In the genomic region with DNA sequence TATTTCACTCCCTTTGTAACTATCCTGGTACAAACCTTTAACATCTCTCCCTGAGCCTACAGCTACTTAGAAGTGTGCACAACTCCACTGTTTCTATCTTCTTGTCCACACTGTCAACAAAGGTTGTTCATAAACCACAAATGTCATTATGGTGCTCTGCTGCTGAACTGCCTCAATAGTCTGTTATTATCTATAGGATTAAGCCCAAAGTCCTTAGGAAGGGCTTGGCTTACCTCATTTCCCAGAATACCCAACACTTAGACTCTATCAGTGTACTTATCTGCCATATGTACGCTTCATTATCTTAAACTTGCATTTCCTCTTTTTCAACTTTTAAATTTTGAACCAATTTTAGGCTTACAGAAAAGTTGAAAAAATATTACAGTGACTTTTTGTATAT, we compare ENCODE assay signal across 1 cellular context.
TF ChIP-seq lines count a peak whose summit lies in the region.

No MANE protein-coding gene starts in this region.

TF ChIP-seq in K562, 482 proteins besides CTCF, POLR2A, EP300 and RAD21 (continued from another document and continues in another):
- TF ChIP-seq, protein P1, sequence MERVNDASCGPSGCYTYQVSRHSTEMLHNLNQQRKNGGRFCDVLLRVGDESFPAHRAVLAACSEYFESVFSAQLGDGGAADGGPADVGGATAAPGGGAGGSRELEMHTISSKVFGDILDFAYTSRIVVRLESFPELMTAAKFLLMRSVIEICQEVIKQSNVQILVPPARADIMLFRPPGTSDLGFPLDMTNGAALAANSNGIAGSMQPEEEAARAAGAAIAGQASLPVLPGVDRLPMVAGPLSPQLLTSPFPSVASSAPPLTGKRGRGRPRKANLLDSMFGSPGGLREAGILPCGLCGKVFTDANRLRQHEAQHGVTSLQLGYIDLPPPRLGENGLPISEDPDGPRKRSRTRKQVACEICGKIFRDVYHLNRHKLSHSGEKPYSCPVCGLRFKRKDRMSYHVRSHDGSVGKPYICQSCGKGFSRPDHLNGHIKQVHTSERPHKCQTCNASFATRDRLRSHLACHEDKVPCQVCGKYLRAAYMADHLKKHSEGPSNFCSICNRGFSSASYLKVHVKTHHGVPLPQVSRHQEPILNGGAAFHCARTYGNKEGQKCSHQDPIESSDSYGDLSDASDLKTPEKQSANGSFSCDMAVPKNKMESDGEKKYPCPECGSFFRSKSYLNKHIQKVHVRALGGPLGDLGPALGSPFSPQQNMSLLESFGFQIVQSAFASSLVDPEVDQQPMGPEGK (CRISPR knock-in tag; IDR thresholded peaks at IDR 0.05; ENCODE audit: borderline replicate concordance), result no peak
- no peak for TF ChIP-seq ZBTB7A (IDR thresholded peaks at IDR 0.05; ENCODE audit: borderline replicate concordance, control insufficient read depth, low read depth, low read length)
- TF ChIP-seq, protein P2, sequence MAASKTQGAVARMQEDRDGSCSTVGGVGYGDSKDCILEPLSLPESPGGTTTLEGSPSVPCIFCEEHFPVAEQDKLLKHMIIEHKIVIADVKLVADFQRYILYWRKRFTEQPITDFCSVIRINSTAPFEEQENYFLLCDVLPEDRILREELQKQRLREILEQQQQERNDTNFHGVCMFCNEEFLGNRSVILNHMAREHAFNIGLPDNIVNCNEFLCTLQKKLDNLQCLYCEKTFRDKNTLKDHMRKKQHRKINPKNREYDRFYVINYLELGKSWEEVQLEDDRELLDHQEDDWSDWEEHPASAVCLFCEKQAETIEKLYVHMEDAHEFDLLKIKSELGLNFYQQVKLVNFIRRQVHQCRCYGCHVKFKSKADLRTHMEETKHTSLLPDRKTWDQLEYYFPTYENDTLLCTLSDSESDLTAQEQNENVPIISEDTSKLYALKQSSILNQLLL (CRISPR knock-in tag; IDR thresholded peaks at IDR 0.05; ENCODE audit: borderline replicate concordance), result no peak
- TF ChIP-seq CBX2 (IDR thresholded peaks at IDR 0.05; ENCODE audit: insufficient read depth, low read length, poor library complexity, severe bottlenecking), result no peak
- no peak for TF ChIP-seq CAMTA2 (CRISPR knock-in tag; conservative IDR thresholded peaks at IDR 0.05)
- no peak for TF ChIP-seq PHB (CRISPR knock-in tag; IDR thresholded peaks at IDR 0.05)
- TF ChIP-seq EHMT2 (IDR thresholded peaks at IDR 0.05), result peak; percentile 73
- TF ChIP-seq C11orf30 (IDR thresholded peaks at IDR 0.05; ENCODE audit: low read depth), result no peak
- no peak for TF ChIP-seq ETS2 (tag; IDR thresholded peaks at IDR 0.05; ENCODE audit: borderline replicate concordance, poor library complexity, severe bottlenecking)
- no peak for TF ChIP-seq NKRF (IDR thresholded peaks at IDR 0.05; ENCODE audit: borderline replicate concordance)
- no peak for TF ChIP-seq NR0B1 (IDR thresholded peaks at IDR 0.05; ENCODE audit: partially characterized antibody)
- TF ChIP-seq TAF9B (IDR thresholded peaks at IDR 0.05; ENCODE audit: partially characterized antibody), result peak; percentile 40
- no peak for TF ChIP-seq SMAD2 (IDR thresholded peaks at IDR 0.05; ENCODE audit: low read depth, low read length)
- TF ChIP-seq KAT7 (CRISPR knock-in tag; IDR thresholded peaks at IDR 0.05; ENCODE audit: borderline replicate concordance), result no peak
- peak; percentile 96 for TF ChIP-seq DPF2 (IDR thresholded peaks at IDR 0.05)
- no peak for TF ChIP-seq MYC (IDR thresholded peaks at IDR 0.05; ENCODE audit: low read depth, low read length)
- no peak for TF ChIP-seq MYC (CRISPR knock-in tag; IDR thresholded peaks at IDR 0.05; ENCODE audit: borderline replicate concordance, low read depth)
- no peak for TF ChIP-seq HCFC1 (IDR thresholded peaks at IDR 0.05; ENCODE audit: low read depth, low read length)
- no peak for TF ChIP-seq WHSC1 (IDR thresholded peaks at IDR 0.05; ENCODE audit: low read length)
- no peak for TF ChIP-seq BRD4 (IDR thresholded peaks at IDR 0.05)
- TF ChIP-seq BRF1 (IDR thresholded peaks at IDR 0.05; ENCODE audit: borderline replicate concordance, extremely low read depth, insufficient read length), result no peak
- TF ChIP-seq ARID1B (IDR thresholded peaks at IDR 0.05), result peak; percentile 98
- no peak for TF ChIP-seq RBM15 (IDR thresholded peaks at IDR 0.05; ENCODE audit: insufficient read depth, low read length)
- TF ChIP-seq NEUROD1 (IDR thresholded peaks at IDR 0.05; ENCODE audit: borderline replicate concordance, low read depth, low read length, partially characterized antibody), result peak; percentile 31
- no peak for TF ChIP-seq ZBTB9 (CRISPR knock-in tag; IDR thresholded peaks at IDR 0.05)
- no peak for TF ChIP-seq SREBF1 (IDR thresholded peaks at IDR 0.05; ENCODE audit: borderline replicate concordance, low read depth, low read length)
- TF ChIP-seq XRCC4 (IDR thresholded peaks at IDR 0.05; ENCODE audit: extremely low read depth, insufficient read depth, insufficient read length), result no peak
- peak; percentile 67 for TF ChIP-seq SMAD1 (IDR thresholded peaks at IDR 0.05; ENCODE audit: low read depth, low read length, partially characterized antibody)
- TF ChIP-seq, protein P3, sequence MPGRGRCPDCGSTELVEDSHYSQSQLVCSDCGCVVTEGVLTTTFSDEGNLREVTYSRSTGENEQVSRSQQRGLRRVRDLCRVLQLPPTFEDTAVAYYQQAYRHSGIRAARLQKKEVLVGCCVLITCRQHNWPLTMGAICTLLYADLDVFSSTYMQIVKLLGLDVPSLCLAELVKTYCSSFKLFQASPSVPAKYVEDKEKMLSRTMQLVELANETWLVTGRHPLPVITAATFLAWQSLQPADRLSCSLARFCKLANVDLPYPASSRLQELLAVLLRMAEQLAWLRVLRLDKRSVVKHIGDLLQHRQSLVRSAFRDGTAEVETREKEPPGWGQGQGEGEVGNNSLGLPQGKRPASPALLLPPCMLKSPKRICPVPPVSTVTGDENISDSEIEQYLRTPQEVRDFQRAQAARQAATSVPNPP (IDR thresholded peaks at IDR 0.05; ENCODE audit: borderline replicate concordance, insufficient read depth, insufficient read length), result no peak
- TF ChIP-seq CHD4 (IDR thresholded peaks at IDR 0.05; ENCODE audit: insufficient read depth, insufficient replicate concordance, low read depth, low read length, poor library complexity, severe bottlenecking), result no peak
- TF ChIP-seq, protein P4, sequence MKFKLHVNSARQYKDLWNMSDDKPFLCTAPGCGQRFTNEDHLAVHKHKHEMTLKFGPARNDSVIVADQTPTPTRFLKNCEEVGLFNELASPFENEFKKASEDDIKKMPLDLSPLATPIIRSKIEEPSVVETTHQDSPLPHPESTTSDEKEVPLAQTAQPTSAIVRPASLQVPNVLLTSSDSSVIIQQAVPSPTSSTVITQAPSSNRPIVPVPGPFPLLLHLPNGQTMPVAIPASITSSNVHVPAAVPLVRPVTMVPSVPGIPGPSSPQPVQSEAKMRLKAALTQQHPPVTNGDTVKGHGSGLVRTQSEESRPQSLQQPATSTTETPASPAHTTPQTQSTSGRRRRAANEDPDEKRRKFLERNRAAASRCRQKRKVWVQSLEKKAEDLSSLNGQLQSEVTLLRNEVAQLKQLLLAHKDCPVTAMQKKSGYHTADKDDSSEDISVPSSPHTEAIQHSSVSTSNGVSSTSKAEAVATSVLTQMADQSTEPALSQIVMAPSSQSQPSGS (CRISPR knock-in tag; IDR thresholded peaks at IDR 0.05), result no peak
- TF ChIP-seq, protein P5, sequence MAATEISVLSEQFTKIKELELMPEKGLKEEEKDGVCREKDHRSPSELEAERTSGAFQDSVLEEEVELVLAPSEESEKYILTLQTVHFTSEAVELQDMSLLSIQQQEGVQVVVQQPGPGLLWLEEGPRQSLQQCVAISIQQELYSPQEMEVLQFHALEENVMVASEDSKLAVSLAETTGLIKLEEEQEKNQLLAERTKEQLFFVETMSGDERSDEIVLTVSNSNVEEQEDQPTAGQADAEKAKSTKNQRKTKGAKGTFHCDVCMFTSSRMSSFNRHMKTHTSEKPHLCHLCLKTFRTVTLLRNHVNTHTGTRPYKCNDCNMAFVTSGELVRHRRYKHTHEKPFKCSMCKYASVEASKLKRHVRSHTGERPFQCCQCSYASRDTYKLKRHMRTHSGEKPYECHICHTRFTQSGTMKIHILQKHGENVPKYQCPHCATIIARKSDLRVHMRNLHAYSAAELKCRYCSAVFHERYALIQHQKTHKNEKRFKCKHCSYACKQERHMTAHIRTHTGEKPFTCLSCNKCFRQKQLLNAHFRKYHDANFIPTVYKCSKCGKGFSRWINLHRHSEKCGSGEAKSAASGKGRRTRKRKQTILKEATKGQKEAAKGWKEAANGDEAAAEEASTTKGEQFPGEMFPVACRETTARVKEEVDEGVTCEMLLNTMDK (IDR thresholded peaks at IDR 0.05; ENCODE audit: borderline replicate concordance, insufficient read depth, low read depth, low read length, poor library complexity, severe bottlenecking), result no peak
- TF ChIP-seq ZNF184 (CRISPR knock-in tag; IDR thresholded peaks at IDR 0.05), result no peak
- TF ChIP-seq TEAD2 (tag; IDR thresholded peaks at IDR 0.05), result no peak
- TF ChIP-seq PRDM10 (IDR thresholded peaks at IDR 0.05; ENCODE audit: partially characterized antibody), result peak; percentile 15
- TF ChIP-seq KDM2B (CRISPR knock-in tag; IDR thresholded peaks at IDR 0.05), result no peak
- TF ChIP-seq PPARD (CRISPR knock-in tag; IDR thresholded peaks at IDR 0.05), result no peak
- peak; percentile 52; the same call in 1 of the 2 replicates for TF ChIP-seq MYNN (IDR thresholded peaks at IDR 0.05)
- TF ChIP-seq MYNN (CRISPR knock-in tag; IDR thresholded peaks at IDR 0.05), result no peak
- TF ChIP-seq GTF2A2 (tag; IDR thresholded peaks at IDR 0.05), result no peak
- TF ChIP-seq, protein P6, sequence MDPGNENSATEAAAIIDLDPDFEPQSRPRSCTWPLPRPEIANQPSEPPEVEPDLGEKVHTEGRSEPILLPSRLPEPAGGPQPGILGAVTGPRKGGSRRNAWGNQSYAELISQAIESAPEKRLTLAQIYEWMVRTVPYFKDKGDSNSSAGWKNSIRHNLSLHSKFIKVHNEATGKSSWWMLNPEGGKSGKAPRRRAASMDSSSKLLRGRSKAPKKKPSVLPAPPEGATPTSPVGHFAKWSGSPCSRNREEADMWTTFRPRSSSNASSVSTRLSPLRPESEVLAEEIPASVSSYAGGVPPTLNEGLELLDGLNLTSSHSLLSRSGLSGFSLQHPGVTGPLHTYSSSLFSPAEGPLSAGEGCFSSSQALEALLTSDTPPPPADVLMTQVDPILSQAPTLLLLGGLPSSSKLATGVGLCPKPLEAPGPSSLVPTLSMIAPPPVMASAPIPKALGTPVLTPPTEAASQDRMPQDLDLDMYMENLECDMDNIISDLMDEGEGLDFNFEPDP (CRISPR knock-in tag; IDR thresholded peaks at IDR 0.05), result no peak
- peak; percentile 75 for TF ChIP-seq CREM (IDR thresholded peaks at IDR 0.05; ENCODE audit: low read depth)
- no peak for TF ChIP-seq ELF1 (tag; IDR thresholded peaks at IDR 0.05)
- TF ChIP-seq KAT2B (IDR thresholded peaks at IDR 0.05; ENCODE audit: low read depth, low read length), result no peak
- TF ChIP-seq NFIC (IDR thresholded peaks at IDR 0.05), result peak; percentile 84
- no peak for TF ChIP-seq MAFG (tag; conservative IDR thresholded peaks at IDR 0.05)
